ENCODE assay signal across 23 cellular contexts in the genomic region with DNA sequence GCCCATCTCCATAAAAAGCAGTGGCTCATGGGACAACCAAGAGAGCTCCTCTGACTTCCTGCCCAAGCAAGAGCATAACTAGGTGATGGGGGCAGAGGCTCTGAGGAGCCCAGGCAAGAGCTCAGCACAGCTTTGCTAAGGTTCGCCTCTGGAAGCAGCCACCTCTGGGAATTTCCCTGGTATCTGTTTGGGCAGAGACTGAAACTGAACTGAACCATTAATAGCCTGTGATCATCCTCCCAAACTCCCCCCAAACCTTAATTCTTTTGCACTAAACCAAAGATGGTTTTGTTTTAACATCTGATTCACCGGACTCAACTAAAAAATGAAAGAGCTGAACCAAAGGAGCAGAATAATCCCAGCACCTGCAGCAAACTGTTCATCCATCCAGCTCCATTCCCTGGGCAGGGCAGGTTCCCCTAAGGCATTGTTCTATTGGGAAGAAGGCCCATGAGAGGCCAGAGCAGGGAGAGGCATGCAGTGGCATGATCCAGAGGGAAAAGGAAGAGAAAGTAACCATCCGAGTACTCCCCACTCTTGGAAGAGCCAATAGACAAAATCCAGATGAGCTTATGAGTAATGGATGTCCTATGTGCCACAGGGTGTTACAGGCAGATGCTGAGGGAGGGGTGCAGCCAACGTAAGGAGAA.
A peak's percentile ranks its signal among the peaks of the same experiment; 100 is the strongest.
DNase-seq lines count a peak whose midpoint lies in the region; ATAC-seq and TF ChIP-seq lines count a peak whose summit lies in the region.
"Had no signal": no experiment of that assay in that cellular context is flagged by ENCODE, and none has a peak within 500 bp of the region (broad histone marks: within the 10 kb centered on the region; RNA-seq: fewer than 3 reads in every experiment).

No MANE protein-coding gene starts in this region.

- no peaks in the 10 kb centered on the region for H3K9me3 Mint-ChIP-seq in nephron progenitor cell
- no peaks in the 10 kb centered on the region for H3K9me3 Mint-ChIP-seq in CD4-positive, alpha-beta T cell
- H3K9me3 Mint-ChIP-seq: activated CD4-positive, alpha-beta T cell treated with anti-CD3 and anti-CD28 coated beads, Interleukin-2, amount 10 ng/mL, durations not matched to agents 7 days and 5 days had no signal

- H3K27ac Mint-ChIP-seq in nephron progenitor cell: peak overlapping the region; percentile 47
- H3K27ac Mint-ChIP-seq in CD4-positive, alpha-beta T cell: no peak overlapping the region
- H3K27ac Mint-ChIP-seq: activated CD4-positive, alpha-beta T cell treated with anti-CD3 and anti-CD28 coated beads, Interleukin-2, amount 10 ng/mL, durations not matched to agents 7 days and 5 days had no signal

- no peaks in the 10 kb centered on the region for H3K79me2 ChIP-seq in PC-3 (ENCODE audit: low read length)

- peaks cover 17% of the 10 kb centered on the region for H3K27me3 Mint-ChIP-seq in nephron progenitor cell (ENCODE audit: low read depth, poor library complexity)
- peaks cover 12% of the 10 kb centered on the region for H3K27me3 Mint-ChIP-seq in CD4-positive, alpha-beta T cell
- H3K27me3 Mint-ChIP-seq: activated CD4-positive, alpha-beta T cell treated with anti-CD3 and anti-CD28 coated beads, Interleukin-2, amount 10 ng/mL, durations not matched to agents 7 days and 5 days had no signal

- H3K27me3 ChIP-seq in PC-3 (ENCODE audit: low read length): no peaks in the 10 kb centered on the region
- no peaks in the 10 kb centered on the region for H3K27me3 ChIP-seq in CD4-positive, alpha-beta T cell (ENCODE audit: control insufficient read depth, insufficient read depth, low read length)
- H3K27me3 ChIP-seq: adrenal gland, cardiac muscle cell, uterus had no signal

- peaks cover 6% of the 10 kb centered on the region for H3K9me3 ChIP-seq in PC-3 (ENCODE audit: low read length)
- H3K9me3 ChIP-seq in CD4-positive, alpha-beta T cell (ENCODE audit: control insufficient read depth, low read length): no peaks in the 10 kb centered on the region
- H3K9me3 ChIP-seq: adrenal gland, uterus had no signal

- no peak overlapping the region for H3K4me3 Mint-ChIP-seq in nephron progenitor cell
- no peak overlapping the region for H3K4me3 Mint-ChIP-seq in CD4-positive, alpha-beta T cell
- H3K4me3 Mint-ChIP-seq: activated CD4-positive, alpha-beta T cell treated with anti-CD3 and anti-CD28 coated beads, Interleukin-2, amount 10 ng/mL, durations not matched to agents 7 days and 5 days had no signal

- H3K9ac ChIP-seq in PC-3 (ENCODE audit: low read length): no peak overlapping the region; the same call in 1 of the 2 replicates
- H3K9ac ChIP-seq: KMS-11 had no signal

- H3K36me3 ChIP-seq in PC-3 (ENCODE audit: low read depth, low read length): peaks cover 5% of the 10 kb centered on the region; the same call in 1 of the 2 replicates
- H3K36me3 ChIP-seq: adrenal gland, cardiac muscle cell, uterus had no signal

- H3K36me3 Mint-ChIP-seq in nephron progenitor cell (ENCODE audit: low read depth): no peaks in the 10 kb centered on the region
- no peaks in the 10 kb centered on the region for H3K36me3 Mint-ChIP-seq in CD4-positive, alpha-beta T cell (ENCODE audit: low read depth)

- no peak overlapping the region for H3K4me3 ChIP-seq in PC-3 (ENCODE audit: low read length)
- H3K4me3 ChIP-seq: adrenal gland, cardiac muscle cell, uterus had no signal

- no peak for ATAC-seq in PC-3
- ATAC-seq in esophagus mucosa: peak; percentile 51
- ATAC-seq in CD4-positive, alpha-beta T cell (ENCODE audit: poor library complexity): no peak

- peaks cover 60% of the 10 kb centered on the region for H3K4me1 ChIP-seq in PC-3 (ENCODE audit: insufficient read depth, low read length)
- H3K4me1 ChIP-seq: uterus had no signal

- H3K27ac ChIP-seq in PC-3 (ENCODE audit: low read length): peak overlapping the region; percentile 19; the same call in 1 of the 2 replicates
- no peak overlapping the region for H3K27ac ChIP-seq in CD4-positive, alpha-beta T cell (ENCODE audit: low read depth, low read length)
- H3K27ac ChIP-seq: C4-2B, cardiac muscle cell, KMS-11 had no signal

- no peaks in the 10 kb centered on the region for H4K20me1 ChIP-seq in PC-3 (ENCODE audit: low read length)

- H3K9me2 ChIP-seq in PC-3 (replicated peaks; ENCODE audit: low read length): no peaks in the 10 kb centered on the region

- peaks cover 8% of the 10 kb centered on the region for H3F3A ChIP-seq in PC-3 (ENCODE audit: low read length, unreplicated experiment)

- intact Hi-C loops in PC-3 (cut with micrococcal nuclease): loop anchor here (10.0 kb wide), 1 partner anchor 406 kb away; no protein-coding TSS in a partner anchor
- intact Hi-C loops in CD4-positive, alpha-beta T cell (cut with DNase I, micrococcal nuclease): no loop called here

- H3K4me1 Mint-ChIP-seq in nephron progenitor cell: peaks cover 46% of the 10 kb centered on the region
- H3K4me1 Mint-ChIP-seq in CD4-positive, alpha-beta T cell (ENCODE audit: low read depth): no peaks in the 10 kb centered on the region
- H3K4me1 Mint-ChIP-seq: activated CD4-positive, alpha-beta T cell treated with anti-CD3 and anti-CD28 coated beads, Interleukin-2, amount 10 ng/mL, durations not matched to agents 7 days and 5 days had no signal

- DNase-seq in GM10266 (ENCODE audit: extremely low spot score): peak; percentile 21
- DNase-seq in PC-3: no peak
- DNase-seq in nephron progenitor cell: no peak
- DNase-seq in iPS-NIHi7 (ENCODE audit: extremely low spot score): no peak
- DNase-seq in T-helper 1 cell: no peak
- DNase-seq in CD4-positive, alpha-beta T cell: no peak
- no peak for DNase-seq in amniotic stem cell (lab: John Stamatoyannopoulos, UW)
- DNase-seq: ACHN; activated CD4-positive, alpha-beta T cell treated with anti-CD3 and anti-CD28 coated beads, Interleukin-2, amount 10 ng/mL, durations not matched to agents 7 days and 5 days; activated gamma-delta T cell; adrenal gland; GDM1; GOT3; mesendoderm; NCI-H1048; NCI-H2081; NCI-H446 treated with DMSO at 0.1 percent for 48 hours; stimulated activated CD4-positive, alpha-beta T cell treated with anti-CD3 and anti-CD28 coated beads, Interleukin-4, amount 100 ng/mL, for 4 hours; uterus had no signal

- POLR2A ChIA-PET in PC-3 (lab: Charles Lee; ENCODE audit: unreplicated experiment): no interaction called here
- POLR2A ChIA-PET in CD4-positive, alpha-beta T cell (lab: Charles Lee): no interaction called here

- BruUV-seq in PC-3 (replicated peaks; lab: Mats Ljungman, UMichigan): no TSS peak

- H2AFZ ChIP-seq in PC-3 (ENCODE audit: low read length): no peak overlapping the region

- H3K4me2 ChIP-seq in PC-3 (ENCODE audit: low read length): no peak overlapping the region
- H3K4me2 ChIP-seq: KMS-11 had no signal

- TF ChIP-seq CTCF in GM10266 (IDR thresholded peaks at IDR 0.05; ENCODE audit: control insufficient read depth, insufficient read depth, low read depth, missing control alignments): no peak
- TF ChIP-seq CTCF in PC-3 (conservative IDR thresholded peaks at IDR 0.05; ENCODE audit: low read depth, low read length): no peak
- TF ChIP-seq CTCF in nephron progenitor cell (IDR thresholded peaks at IDR 0.05): no peak
- no peak for TF ChIP-seq CTCF in CD4-positive, alpha-beta T cell (IDR thresholded peaks at IDR 0.05)

- CTCF ChIA-PET in PC-3 (lab: Charles Lee): no interaction called here
- CTCF ChIA-PET in CD4-positive, alpha-beta T cell (lab: Charles Lee): no interaction called here
